Comparison of ENCODE assay signal across 31 cellular contexts in genomic region chr10:70090951-70091350, GRCh38. TPM values are rescaled to one million over a fixed set of nuclear protein-coding genes. Genes with fewer than 3 reads are reported as not detected.
DNase-seq lines count a peak whose midpoint lies in the region; ATAC-seq lines count a peak whose summit lies in the region.
"Had no signal": no experiment of that assay in that cellular context is flagged by ENCODE, and none has a peak within 500 bp of the region (broad histone marks: within the 10 kb centered on the region; RNA-seq: fewer than 3 reads in every experiment).

No MANE protein-coding gene starts in this region.

- no peaks in the 10 kb centered on the region for H3K9me3 Mint-ChIP-seq in activated CD4-positive, alpha-beta T cell treated with anti-CD3 and anti-CD28 coated beads, Interleukin-2, amount 10 ng/mL, durations not matched to agents 7 days and 5 days
- H3K9me3 Mint-ChIP-seq: CD4-positive, CD25-positive, alpha-beta regulatory T cell; effector memory CD8-positive, alpha-beta T cell; mesothelial cell of epicardium; naive B cell had no signal

- no peak overlapping the region for H3K4me3 Mint-ChIP-seq in activated CD4-positive, alpha-beta T cell treated with anti-CD3 and anti-CD28 coated beads, Interleukin-2, amount 10 ng/mL, durations not matched to agents 7 days and 5 days
- H3K4me3 Mint-ChIP-seq: mesothelial cell of epicardium, naive B cell had no signal

- CTCF ChIA-PET in activated CD4-positive, alpha-beta T cell treated with anti-CD3 and anti-CD28 coated beads, Interleukin-2, amount 10 ng/mL, durations not matched to agents 7 days and 5 days (lab: Charles Lee): no interaction called here

- POLR2A ChIA-PET in activated CD4-positive, alpha-beta T cell treated with anti-CD3 and anti-CD28 coated beads, Interleukin-2, amount 10 ng/mL, durations not matched to agents 7 days and 5 days (lab: Charles Lee): no interaction called here

- peaks cover 7% of the 10 kb centered on the region for H3K27me3 Mint-ChIP-seq in activated CD4-positive, alpha-beta T cell treated with anti-CD3 and anti-CD28 coated beads, Interleukin-2, amount 10 ng/mL, durations not matched to agents 7 days and 5 days
- H3K27me3 Mint-ChIP-seq: CD4-positive, CD25-positive, alpha-beta regulatory T cell; effector memory CD8-positive, alpha-beta T cell; naive B cell had no signal

- H3K27ac Mint-ChIP-seq in activated CD4-positive, alpha-beta T cell treated with anti-CD3 and anti-CD28 coated beads, Interleukin-2, amount 10 ng/mL, durations not matched to agents 7 days and 5 days: peak overlapping the region; percentile 92
- H3K27ac Mint-ChIP-seq: mesothelial cell of epicardium had no signal

- H3K36me3 Mint-ChIP-seq in activated CD4-positive, alpha-beta T cell treated with anti-CD3 and anti-CD28 coated beads, Interleukin-2, amount 10 ng/mL, durations not matched to agents 7 days and 5 days (ENCODE audit: low read depth): peaks cover 10% of the 10 kb centered on the region
- H3K36me3 Mint-ChIP-seq: naive B cell had no signal

- ATAC-seq in left lobe of liver: peak; percentile 48
- ATAC-seq: effector memory CD8-positive, alpha-beta T cell; Panc1 had no signal

- peaks cover 35% of the 10 kb centered on the region for H3K4me1 Mint-ChIP-seq in activated CD4-positive, alpha-beta T cell treated with anti-CD3 and anti-CD28 coated beads, Interleukin-2, amount 10 ng/mL, durations not matched to agents 7 days and 5 days
- H3K4me1 Mint-ChIP-seq: mesothelial cell of epicardium, naive B cell had no signal

- no peak for DNase-seq in activated CD4-positive, alpha-beta T cell treated with anti-CD3 and anti-CD28 coated beads, Interleukin-2, amount 10 ng/mL, durations not matched to agents 7 days and 5 days
- DNase-seq in activated CD4-positive, alpha-beta T cell treated with anti-CD3 and anti-CD28 coated beads, Interleukin-2, amount 50 U/mL, for 1 hour: no peak
- peak; percentile 59 for DNase-seq in SW480 (ENCODE audit: low spot score)
- no peak for DNase-seq in left lobe of liver (ENCODE audit: low spot score)
- peak; percentile 77 for DNase-seq in renal cortical epithelial cell (ENCODE audit: low read depth)
- no peak for DNase-seq in NCI-H748 (lab: John Stamatoyannopoulos, UW; ENCODE audit: unreplicated experiment)
- DNase-seq in DMS153 (lab: John Stamatoyannopoulos, UW): no peak
- DNase-seq in pons (ENCODE audit: low spot score): no peak
- DNase-seq: activated CD4-positive, alpha-beta T cell treated with anti-CD3 and anti-CD28 coated beads for 4 hours; activated gamma-delta T cell; activated T-cell treated with anti-CD3 and anti-CD28 coated beads, Interleukin-2, amount 50 U/mL, for 1 hour; AML-193; caudate nucleus; CD4-positive, CD25-positive, alpha-beta regulatory T cell; effector memory CD8-positive, alpha-beta T cell; erythroblast; H7; islet precursor cell; Kasumi-1; naive B cell; NCI-H1436; NCI-H2081 treated with DMSO at 0.1 percent for 48 hours; NCI-H226; NCI-H69; nucleus accumbens; SHP77 treated with DMSO at 0.1 percent for 48 hours; stimulated activated CD4-positive, alpha-beta T cell treated with anti-CD3 and anti-CD28 coated beads, Interleukin-4, amount 100 ng/mL, for 24 hours; T-helper 9 cell; upper lobe of left lung had no signal

RNA-seq across cellular contexts. Expression of gene MACROH2A2, which starts 38.3 kb away (rescaled TPM):
- total RNA-seq in activated CD4-positive, alpha-beta T cell treated with anti-CD3 and anti-CD28 coated beads, Interleukin-2, amount 10 ng/mL, durations not matched to agents 7 days and 5 days: 1 to 10 TPM; 4.9 to 5.0 TPM
- total RNA-seq in left lobe of liver (5.3 TPM), renal cortical epithelial cell (21.4 and 28.0 TPM in 2 replicates)

RNA-seq across cellular contexts. Expression of gene AIFM2, which starts 41.7 kb away (rescaled TPM):
- 1 to 10 TPM; 2.5 to 3.3 TPM for total RNA-seq in activated CD4-positive, alpha-beta T cell treated with anti-CD3 and anti-CD28 coated beads, Interleukin-2, amount 10 ng/mL, durations not matched to agents 7 days and 5 days
- total RNA-seq in left lobe of liver (14.5 TPM), renal cortical epithelial cell (2.8 and 6.7 TPM in 2 replicates)

RNA-seq across cellular contexts. Expression of gene TYSND1, which starts 55.5 kb away (rescaled TPM):
- 10 to 100 TPM; 11.6 to 14.3 TPM for total RNA-seq in activated CD4-positive, alpha-beta T cell treated with anti-CD3 and anti-CD28 coated beads, Interleukin-2, amount 10 ng/mL, durations not matched to agents 7 days and 5 days
- 11.6 TPM for total RNA-seq in left lobe of liver
- total RNA-seq in renal cortical epithelial cell: 12.2 and 15.6 TPM in 2 replicates

Comparison
In these comparisons a context has a peak if more than half of its experiments do, and no peak if none do; other contexts are left out.
1. DNase-seq: peak in SW480 (single experiment) and renal cortical epithelial cell (single experiment); none in activated CD4-positive, alpha-beta T cell treated with anti-CD3 and anti-CD28 coated beads, Interleukin-2, amount 10 ng/mL, durations not matched to agents 7 days and 5 days (single experiment), activated CD4-positive, alpha-beta T cell treated with anti-CD3 and anti-CD28 coated beads, Interleukin-2, amount 50 U/mL, for 1 hour (single experiment), left lobe of liver (single experiment), NCI-H748 (single experiment), DMS153 (single experiment) and pons (single experiment).